2 cellular contexts compared by ENCODE assay signal in the genomic region with DNA sequence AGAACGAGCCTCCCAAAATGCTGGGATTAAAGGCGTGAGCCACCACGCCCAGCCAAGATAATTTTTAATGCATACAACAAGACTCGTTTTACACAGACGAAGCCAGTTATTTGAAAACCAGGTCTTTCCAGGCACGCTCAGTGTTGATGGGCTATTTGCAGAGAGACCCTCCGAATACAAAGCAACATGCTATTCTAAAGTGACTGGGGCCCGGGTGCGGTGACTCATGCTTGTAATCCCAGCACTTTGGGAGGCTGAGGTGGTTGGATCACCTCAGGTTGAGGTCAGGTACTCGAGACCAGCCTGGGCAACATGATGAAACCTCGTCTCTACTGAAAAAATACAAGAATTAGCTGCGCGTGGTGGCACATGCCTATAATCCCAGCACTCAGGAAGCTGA.
TF ChIP-seq lines count a peak whose summit lies in the region.

No MANE protein-coding gene starts in this region.

TF ChIP-seq in K562, 482 proteins besides CTCF, POLR2A, EP300 and RAD21:
- no peak for TF ChIP-seq ZNF212 (CRISPR knock-in tag; IDR thresholded peaks at IDR 0.05)
- TF ChIP-seq, protein P1, sequence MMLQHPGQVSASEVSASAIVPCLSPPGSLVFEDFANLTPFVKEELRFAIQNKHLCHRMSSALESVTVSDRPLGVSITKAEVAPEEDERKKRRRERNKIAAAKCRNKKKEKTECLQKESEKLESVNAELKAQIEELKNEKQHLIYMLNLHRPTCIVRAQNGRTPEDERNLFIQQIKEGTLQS (IDR thresholded peaks at IDR 0.05) = peak; percentile 58
- TF ChIP-seq, protein P1 (CRISPR knock-in tag; conservative IDR thresholded peaks at IDR 0.05) = no peak

TF ChIP-seq in liver, 16 proteins besides CTCF, POLR2A, EP300 and RAD21:
- peak; percentile 6 to 22 for TF ChIP-seq RXRA (IDR thresholded peaks at IDR 0.05)
- TF ChIP-seq GABPA (IDR thresholded peaks at IDR 0.05 in 1 of 2, conservative IDR thresholded peaks at IDR 0.05 in 1 of 2) = no peak
